In the genomic region with DNA sequence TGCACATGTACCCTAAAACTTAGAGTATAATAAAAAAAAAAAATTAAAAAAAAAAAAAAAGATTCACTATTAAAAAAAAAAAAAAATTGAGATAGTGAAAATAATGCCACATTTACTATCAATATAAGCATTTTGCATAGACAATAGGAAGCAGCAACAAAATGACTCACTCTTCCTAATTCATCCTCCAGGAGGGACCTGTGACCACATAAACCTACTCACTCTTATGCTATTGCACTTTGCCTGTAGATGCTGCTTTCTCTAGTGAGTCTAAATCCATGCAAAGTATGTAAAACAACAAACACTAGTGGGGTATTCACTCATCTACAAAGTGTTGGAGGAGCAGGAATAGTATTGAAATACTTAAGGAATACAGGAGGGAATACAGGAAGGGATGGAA, we compare ENCODE assay signal across 22 cellular contexts. TPM values are rescaled to one million over a fixed set of nuclear protein-coding genes. Genes with fewer than 3 reads are reported as not detected.
"Had no signal": no experiment of that assay in that cellular context is flagged by ENCODE, and none has a peak within 500 bp of the region (broad histone marks: within the 10 kb centered on the region; RNA-seq: fewer than 3 reads in every experiment).

No MANE protein-coding gene starts in this region.

- H3K79me2 ChIP-seq: parathyroid adenoma had no signal

- H3K9ac ChIP-seq: parathyroid adenoma had no signal

- H3K4me1 ChIP-seq: adrenal gland, parathyroid adenoma, sigmoid colon, spleen, testis, upper lobe of left lung had no signal

- H3K9me3 ChIP-seq: adrenal gland, neutrophil, testis, upper lobe of left lung had no signal

- H3K36me3 ChIP-seq: adrenal gland, neutrophil, sigmoid colon, spleen, upper lobe of left lung had no signal

- ATAC-seq: activated naive CD4-positive, alpha-beta T cell treated with anti-CD3 and anti-CD28 coated beads, Interleukin-2, amount 50 U/mL, for 72 hours; natural killer cell treated with Interleukin-12 subunit alpha and Interleukin-12 subunit beta and Interleukin-15 and Interleukin-18, amount 100 ng/mL, for 72 hours; stimulated activated memory B cell treated with anti-CD40 and anti-IgM and Interleukin-4, amounts not matched to agents 10 μg/mL and 1 μg/mL and 100 μg/mL, for 72 hours had no signal

- H3K27me3 ChIP-seq: adrenal gland, neutrophil, sigmoid colon, testis, upper lobe of left lung had no signal

- DNase-seq: activated CD4-positive, alpha-beta T cell treated with anti-CD3 and anti-CD28 coated beads, Interleukin-2, amount 50 U/mL, for 48 hours; activated CD4-positive, CD25-positive, alpha-beta regulatory T cell treated with anti-CD3 and anti-CD28 coated beads, Interleukin-2, amount 50 U/mL, for 72 hours; activated gamma-delta T cell; adrenal gland; hippocampal formation; islet precursor cell; sigmoid colon; spleen; stimulated activated CD4-positive, alpha-beta T cell treated with anti-CD3 and anti-CD28 coated beads, Interleukin-4, amount 100 ng/mL, for 4 hours; testis; upper lobe of left lung had no signal

- H2AFZ ChIP-seq: parathyroid adenoma had no signal

- H3K4me3 ChIP-seq: adrenal gland, lung, sigmoid colon, spleen, testis, upper lobe of left lung had no signal

- H3K27ac ChIP-seq: adrenal gland, neutrophil, parathyroid adenoma, sigmoid colon, spleen, testis, upper lobe of left lung, VCaP had no signal

RNA-seq across cellular contexts. Expression of a gene that starts 2.9 kb away (rescaled TPM):
- total RNA-seq: activated naive CD4-positive, alpha-beta T cell treated with anti-CD3 and anti-CD28 coated beads, Interleukin-2, amount 50 U/mL, for 72 hours; adrenal gland; cardiac septum; fibroblast of villous mesenchyme; lung; mesothelial cell of epicardium; natural killer cell treated with Interleukin-12 subunit alpha and Interleukin-12 subunit beta and Interleukin-15 and Interleukin-18, amount 100 ng/mL, for 72 hours; sigmoid colon; spleen; testis; upper lobe of left lung had no signal
- polyA plus RNA-seq: adrenal gland, esophagus, lung, sigmoid colon, spleen had no signal

RNA-seq across cellular contexts. Expression of a gene that starts 54.7 kb away (rescaled TPM):
- total RNA-seq: activated naive CD4-positive, alpha-beta T cell treated with anti-CD3 and anti-CD28 coated beads, Interleukin-2, amount 50 U/mL, for 72 hours; cardiac septum; fibroblast of villous mesenchyme; mesothelial cell of epicardium; natural killer cell treated with Interleukin-12 subunit alpha and Interleukin-12 subunit beta and Interleukin-15 and Interleukin-18, amount 100 ng/mL, for 72 hours; sigmoid colon; spleen; testis had no signal
- polyA plus RNA-seq: esophagus, lung, sigmoid colon, spleen had no signal
